9 cellular contexts compared by ENCODE assay signal in the genomic region with DNA sequence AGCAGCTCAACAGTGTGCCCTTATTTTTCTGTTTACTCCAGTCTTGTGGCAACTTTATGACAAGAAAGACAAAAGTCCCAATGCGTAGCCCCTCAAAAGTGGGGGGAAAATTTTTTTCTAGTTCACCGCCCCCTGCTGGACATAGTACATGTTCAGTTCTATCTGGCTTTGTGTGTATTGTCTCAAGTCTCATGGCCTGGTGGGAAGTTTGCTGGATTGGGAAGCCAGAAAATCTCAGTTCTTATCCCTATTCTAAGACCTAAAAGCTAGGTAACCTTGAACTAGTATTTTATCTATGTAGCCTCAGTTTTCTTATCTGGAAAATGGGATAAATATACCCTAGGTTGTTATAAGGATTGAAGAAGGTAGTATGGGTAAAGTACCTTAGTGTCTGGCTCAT. TPM values are rescaled to one million over a fixed set of nuclear protein-coding genes. Genes with fewer than 3 reads are reported as not detected.
DNase-seq lines count a peak whose midpoint lies in the region; ATAC-seq and TF ChIP-seq lines count a peak whose summit lies in the region.
"Had no signal": no experiment of that assay in that cellular context is flagged by ENCODE, and none has a peak within 500 bp of the region (broad histone marks: within the 10 kb centered on the region; RNA-seq: fewer than 3 reads in every experiment).

No MANE protein-coding gene starts in this region.

- peaks cover 37% of the 10 kb centered on the region for H3K4me1 Mint-ChIP-seq in GM23338

- no peaks in the 10 kb centered on the region for H3K9me3 ChIP-seq in left lung
- H3K9me3 ChIP-seq in ovary = no peaks in the 10 kb centered on the region

- peaks cover 3% of the 10 kb centered on the region; the same call in 1 of the 2 replicates for H3K36me3 ChIP-seq in GM23338 (ENCODE audit: insufficient read depth)
- peaks cover 2 to 72% of the 10 kb centered on the region in 2 donors for H3K36me3 ChIP-seq in left lung
- no peaks in the 10 kb centered on the region for H3K36me3 ChIP-seq in ovary

- WGBS in ovary, 3 donors = 95 to 98% (median 97%) methylated on average over 2 of the region's 2 CpGs

- TF ChIP-seq EP300 in ovary (IDR thresholded peaks at IDR 0.05) = no peak

- intact Hi-C loops in left lung (cut with DNase I) = no loop called here
- intact Hi-C loops in ovary (cut with DNase I) = no loop called here

- H3K79me2 ChIP-seq in GM23338 (replicated peaks; ENCODE audit: insufficient read depth) = no peaks in the 10 kb centered on the region

- H3K27ac ChIP-seq in GM23338 (ENCODE audit: low read depth) (no peak overlapping the region), left lung (no peak overlapping the region), ovary (no peak overlapping the region)

- H3K27ac Mint-ChIP-seq in GM23338 = no peak overlapping the region
- H3K27ac Mint-ChIP-seq: stimulated activated naive CD8-positive, alpha-beta T cell treated with anti-CD3 and anti-CD28 coated beads, Interleukin-15, Interleukin-2, amounts not matched to agents 100 ng/mL and 50 ng/mL, for 24 hours had no signal

- peak; percentile 22; the same call in 1 of the 3 replicates for ATAC-seq in GM23338
- ATAC-seq in left lung = no peak

- H3K27me3 Mint-ChIP-seq in GM23338 (ENCODE audit: insufficient read depth, low read depth, poor library complexity) = peaks cover 5% of the 10 kb centered on the region
- H3K27me3 Mint-ChIP-seq: stimulated activated naive CD8-positive, alpha-beta T cell treated with anti-CD3 and anti-CD28 coated beads, Interleukin-15, Interleukin-2, amounts not matched to agents 100 ng/mL and 50 ng/mL, for 24 hours had no signal

- H4K20me1 ChIP-seq in GM23338 (replicated peaks; ENCODE audit: insufficient read depth) = no peaks in the 10 kb centered on the region

- H3K9me3 Mint-ChIP-seq in GM23338 = no peaks in the 10 kb centered on the region
- H3K9me3 Mint-ChIP-seq: stimulated activated naive CD8-positive, alpha-beta T cell treated with anti-CD3 and anti-CD28 coated beads, Interleukin-15, Interleukin-2, amounts not matched to agents 100 ng/mL and 50 ng/mL, for 24 hours had no signal

- no peak overlapping the region for H2AFZ ChIP-seq in GM23338

- H3K4me2 ChIP-seq in GM23338 = no peak overlapping the region

- no peaks in the 10 kb centered on the region for H3F3A ChIP-seq in GM23338 (replicated peaks; ENCODE audit: low read depth)

- TF ChIP-seq POLR2A in ovary (IDR thresholded peaks at IDR 0.05) = no peak

- H3K4me3 Mint-ChIP-seq in GM23338 = no peak overlapping the region
- H3K4me3 Mint-ChIP-seq: stimulated activated naive CD8-positive, alpha-beta T cell treated with anti-CD3 and anti-CD28 coated beads, Interleukin-15, Interleukin-2, amounts not matched to agents 100 ng/mL and 50 ng/mL, for 24 hours had no signal

- H3K9me2 ChIP-seq in GM23338 (ENCODE audit: insufficient read depth) = no peaks in the 10 kb centered on the region

- peak; percentile 61 to 78 for TF ChIP-seq CTCF in GM23338 (conservative IDR thresholded peaks at IDR 0.05; ENCODE audit: low read depth in 2 of 2)
- peak; percentile 32 to 40 for TF ChIP-seq CTCF in left lung (IDR thresholded peaks at IDR 0.05)
- TF ChIP-seq CTCF in ovary (IDR thresholded peaks at IDR 0.05) = no peak

- no peak overlapping the region for H3K4me3 ChIP-seq in GM23338
- H3K4me3 ChIP-seq in left lung = no peak overlapping the region
- no peak overlapping the region for H3K4me3 ChIP-seq in ovary

- H3K4me1 ChIP-seq in GM23338 (ENCODE audit: insufficient read depth) = peaks cover 24% of the 10 kb centered on the region
- no peaks in the 10 kb centered on the region for H3K4me1 ChIP-seq in left lung
- peaks cover 4% of the 10 kb centered on the region for H3K4me1 ChIP-seq in ovary (ENCODE audit: insufficient read depth)

- H3K27me3 ChIP-seq in GM23338 (ENCODE audit: insufficient read depth) = no peaks in the 10 kb centered on the region
- H3K27me3 ChIP-seq in left lung = no peaks in the 10 kb centered on the region
- no peaks in the 10 kb centered on the region for H3K27me3 ChIP-seq in ovary

- DNase-seq in AML-193 (lab: John Stamatoyannopoulos, UW) (peak; percentile 10 to 17), GM23338 (ENCODE audit: low spot score) (peak; percentile 58), left lung (no peak), superior temporal gyrus (ENCODE audit: extremely low spot score) (no peak), NCI-H187 treated with DMSO at 0.1 percent for 48 hours (lab: John Stamatoyannopoulos, UW) (no peak), NCI-H345 (lab: John Stamatoyannopoulos, UW) (no peak), ovary (no peak)
- DNase-seq in activated T-cell treated with anti-CD3 and anti-CD28 coated beads, Interleukin-2, amount 50 U/mL, for 48 hours = peak; percentile 46 to 52

- peaks cover 3% of the 10 kb centered on the region; the same call in 2 of the 3 replicates for H3K36me3 Mint-ChIP-seq in GM23338 (ENCODE audit: low read depth)

TF ChIP-seq in GM23338, 12 proteins besides CTCF, POLR2A, EP300 and RAD21 (continues in another document):
- TF ChIP-seq STAT1 (IDR thresholded peaks at IDR 0.05; ENCODE audit: unreplicated experiment) = no peak
- TF ChIP-seq, protein P1, sequence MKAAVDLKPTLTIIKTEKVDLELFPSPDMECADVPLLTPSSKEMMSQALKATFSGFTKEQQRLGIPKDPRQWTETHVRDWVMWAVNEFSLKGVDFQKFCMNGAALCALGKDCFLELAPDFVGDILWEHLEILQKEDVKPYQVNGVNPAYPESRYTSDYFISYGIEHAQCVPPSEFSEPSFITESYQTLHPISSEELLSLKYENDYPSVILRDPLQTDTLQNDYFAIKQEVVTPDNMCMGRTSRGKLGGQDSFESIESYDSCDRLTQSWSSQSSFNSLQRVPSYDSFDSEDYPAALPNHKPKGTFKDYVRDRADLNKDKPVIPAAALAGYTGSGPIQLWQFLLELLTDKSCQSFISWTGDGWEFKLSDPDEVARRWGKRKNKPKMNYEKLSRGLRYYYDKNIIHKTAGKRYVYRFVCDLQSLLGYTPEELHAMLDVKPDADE (IDR thresholded peaks at IDR 0.05) = no peak
- TF ChIP-seq NANOG (IDR thresholded peaks at IDR 0.05; ENCODE audit: borderline replicate concordance) = no peak

RNA-seq across cellular contexts. Expression of a gene that starts 55.8 kb away (rescaled TPM):
- 17.1 and 22.7 TPM in 2 replicates for total RNA-seq in GM23338 (2014; rRNA removed; shearing (Covaris generic))
- 6.5 and 9.6 TPM in 2 replicates for polyA plus RNA-seq in GM23338 (2016; fragmentation: Nextera tagmentation; extraction: Ambion mirVana)
- total RNA-seq in left lung = 10 to 100 TPM; 24.2 to 25.0 TPM
- total RNA-seq in ovary = 10 to 100 TPM in 6 of 7 donors, 1 to 10 TPM in 1; 9.3 to 17.4 (median 13.7) TPM
- polyA plus RNA-seq in ovary = 10 to 100 TPM in 1 of 2 donors, 1 to 10 TPM in 1; 9.1 to 12.2 TPM

RNA-seq across cellular contexts. Expression of a gene that starts 56.9 kb away (rescaled TPM):
- total RNA-seq in GM23338 (2014; rRNA removed; shearing (Covaris generic)) = 8.9 and 9.8 TPM in 2 replicates
- polyA plus RNA-seq in GM23338 (2016; fragmentation: Nextera tagmentation; extraction: Ambion mirVana) (10.3 and 10.6 TPM in 2 replicates), ovary (10 to 100 TPM; 14.5 to 30.4 TPM)
- total RNA-seq in left lung (10 to 100 TPM; 18.8 to 20.2 TPM), ovary (10 to 100 TPM; 14.1 to 26.8 (median 23.4) TPM)

Comparison
In these comparisons a context has a peak if more than half of its experiments do, and no peak if none do; other contexts are left out.
1. DNase-seq: peak in AML-193 (2 of 2), GM23338 (single experiment) and activated T-cell treated with anti-CD3 and anti-CD28 coated beads, Interleukin-2, amount 50 U/mL, for 48 hours (2 of 2); none in left lung (0 of 2), superior temporal gyrus (single experiment), NCI-H187 treated with DMSO at 0.1 percent for 48 hours (single experiment), NCI-H345 (single experiment) and ovary (0 of 5).
2. CTCF ChIP-seq: peak in GM23338 (2 of 2) and left lung (2 of 2); none in ovary (0 of 3).